In genomic region chr3:40847571-40847992, GRCh38 we compare ENCODE assay signal across 11 cellular contexts.
A peak's percentile ranks its signal among the peaks of the same experiment; 100 is the strongest.
DNase-seq lines count a peak whose midpoint lies in the region; ATAC-seq and TF ChIP-seq lines count a peak whose summit lies in the region.
"Had no signal": no experiment of that assay in that cellular context is flagged by ENCODE, and none has a peak within 500 bp of the region (broad histone marks: within the 10 kb centered on the region; RNA-seq: fewer than 3 reads in every experiment).

No MANE protein-coding gene starts in this region.

- H3K27ac Mint-ChIP-seq in activated T-cell treated with anti-CD3 and anti-CD28 coated beads, Interleukin-2, amount 50 U/mL, for 72 hours: no peak overlapping the region
- H3K27ac Mint-ChIP-seq: B cell had no signal

- ATAC-seq in GM21619 (IDR thresholded peaks at IDR 0.05; ENCODE audit: unreplicated experiment) (no peak), HG02763 (IDR thresholded peaks at IDR 0.05; ENCODE audit: unreplicated experiment) (no peak)
- no peak for ATAC-seq in activated T-cell treated with anti-CD3 and anti-CD28 coated beads, Interleukin-2, amount 50 U/mL, for 72 hours (replicated peaks in 1 of 2)

- peaks cover 6% of the 10 kb centered on the region for H3K27me3 Mint-ChIP-seq in activated T-cell treated with anti-CD3 and anti-CD28 coated beads, Interleukin-2, amount 50 U/mL, for 72 hours (ENCODE audit: low read depth)
- H3K27me3 Mint-ChIP-seq: B cell had no signal

- H3K4me3 ChIP-seq in fibroblast of mammary gland (ENCODE audit: control insufficient read depth, low read depth, low read length): no peak overlapping the region

- no peak for TF ChIP-seq CTCF in fibroblast of mammary gland (conservative IDR thresholded peaks at IDR 0.05; ENCODE audit: control insufficient read depth, insufficient read depth, low read depth, low read length)

- no peaks in the 10 kb centered on the region for H3K4me1 Mint-ChIP-seq in activated T-cell treated with anti-CD3 and anti-CD28 coated beads, Interleukin-2, amount 50 U/mL, for 72 hours (ENCODE audit: low read depth)
- H3K4me1 Mint-ChIP-seq: B cell had no signal

- H3K9me3 Mint-ChIP-seq in activated T-cell treated with anti-CD3 and anti-CD28 coated beads, Interleukin-2, amount 50 U/mL, for 72 hours: peaks cover 4 to 6% of the 10 kb centered on the region in 2 donors

- DNase-seq in ACHN (peak; percentile 45), OCI-M1 (lab: John Stamatoyannopoulos, UW) (peak; percentile 5), fibroblast of mammary gland (ENCODE audit: low read depth) (peak; percentile 6), lung microvascular endothelial cell (ENCODE audit: low read depth in 2 of 2) (peak; percentile 27 to 44)
- no peak for DNase-seq in activated CD8-positive, alpha-beta memory T cell treated with anti-CD3 and anti-CD28 coated beads, Interleukin-2, amount 50 U/mL, for 48 hours
- no peak for DNase-seq in activated T-cell treated with anti-CD3 and anti-CD28 coated beads, Interleukin-2, amount 50 U/mL, for 72 hours
- DNase-seq: NCI-H1105 treated with DMSO at 0.1 percent for 48 hours; stimulated activated CD4-positive, alpha-beta T cell treated with anti-CD3 and anti-CD28 coated beads, Interleukin-15, amount 100 ng/mL, for 24 hours had no signal

- H3K36me3 Mint-ChIP-seq in activated T-cell treated with anti-CD3 and anti-CD28 coated beads, Interleukin-2, amount 50 U/mL, for 72 hours (ENCODE audit: insufficient read depth in 2 of 2): peaks cover 0 to 5% of the 10 kb centered on the region in 2 donors

- H3K4me3 Mint-ChIP-seq in activated T-cell treated with anti-CD3 and anti-CD28 coated beads, Interleukin-2, amount 50 U/mL, for 72 hours: no peak overlapping the region
- H3K4me3 Mint-ChIP-seq: B cell had no signal

- in situ Hi-C loops in ACHN (cut with HindIII; ENCODE audit: low pct_ligation_motif_present, low pct_unique_long_range_greater_than_20kb, low sequenced_read_pairs): no loop called here

Comparison
In these comparisons a context has a peak if more than half of its experiments do, and no peak if none do; other contexts are left out.
1. DNase-seq: peak in ACHN (single experiment), OCI-M1 (single experiment), fibroblast of mammary gland (single experiment) and lung microvascular endothelial cell (2 of 2); none in activated CD8-positive, alpha-beta memory T cell treated with anti-CD3 and anti-CD28 coated beads, Interleukin-2, amount 50 U/mL, for 48 hours (single experiment) and activated T-cell treated with anti-CD3 and anti-CD28 coated beads, Interleukin-2, amount 50 U/mL, for 72 hours (0 of 2).